Comparison of ENCODE assay signal across 11 cellular contexts in genomic region chr12:11884661-11885060, GRCh38.
DNase-seq lines count a peak whose midpoint lies in the region; ATAC-seq, FAIRE-seq and TF ChIP-seq lines count a peak whose summit lies in the region.
"Had no signal": no experiment of that assay in that cellular context is flagged by ENCODE, and none has a peak within 500 bp of the region (broad histone marks: within the 10 kb centered on the region; RNA-seq: fewer than 3 reads in every experiment).

No MANE protein-coding gene starts in this region.

- SMC1A ChIA-PET in GM12878 (lab: Charles Lee; ENCODE audit: uncharacterized antibody, unreplicated experiment) = interaction anchor here (0.9 kb wide), 1 partner anchor 85 kb away, joined by 3 read pairs; no protein-coding TSS in a partner anchor

- peak overlapping the region; percentile 44; the same call in 1 of the 2 replicates for H3K27ac ChIP-seq in GM12878 (ENCODE audit: control insufficient read depth, insufficient read depth)
- peak overlapping the region; percentile 63 to 84 for H3K27ac ChIP-seq in left lung

- H3K27ac Mint-ChIP-seq in stimulated activated naive B cell treated with anti-CD40 and anti-IgM and Interleukin-4, amounts not matched to agents 10 μg/mL and 1 μg/mL and 100 μg/mL, for 72 hours = peak overlapping the region; percentile 73

- POLR2A ChIA-PET in GM12878 (lab: Charles Lee) = no interaction called here

- intact Hi-C loops in GM12878 (cut with micrococcal nuclease; ENCODE audit: unreplicated experiment) (no loop called here), left lung (cut with DNase I) (loop anchor here in 1 of 2 donors (10.0 kb wide), 1 partner anchor 130 kb away; no protein-coding TSS in a partner anchor)

- WGBS in GM12878 (ENCODE audit: insufficient coverage, insufficient replicate concordance, low lambda C conversion rate, missing lambda C conversion rate) = 99% methylated on average over 4 of the region's 4 CpGs

- FAIRE-seq in GM12878 (lab: Jason Lieb, UNC) = no peak
- FAIRE-seq: H1 had no signal

- H3K36me3 Mint-ChIP-seq in stimulated activated naive B cell treated with anti-CD40 and anti-IgM and Interleukin-4, amounts not matched to agents 10 μg/mL and 1 μg/mL and 100 μg/mL, for 72 hours = peaks cover 61 to 70% of the 10 kb centered on the region in 2 donors

- no peak overlapping the region for H3K4me3 ChIP-seq in GM12878
- H3K4me3 ChIP-seq in left lung = no peak overlapping the region

- H3K9ac ChIP-seq in GM12878 (ENCODE audit: control insufficient read depth, insufficient read depth, low read length) = no peak overlapping the region

- TF ChIP-seq RAD21 in GM12878 (IDR thresholded peaks at IDR 0.05; ENCODE audit: insufficient read depth, low read depth, low read length) = no peak

- H3K36me3 ChIP-seq in GM12878 (ENCODE audit: control insufficient read depth in 2 of 2, insufficient read depth in 2 of 2, low read length in 1 of 2) (peaks cover 33 to 60% of the 10 kb centered on the region in 2 experiments), left lung (peaks cover 0 to 48% of the 10 kb centered on the region in 2 donors)

- H3K4me1 ChIP-seq in GM12878 (ENCODE audit: control insufficient read depth, insufficient read depth, low read length) (peaks cover 26% of the 10 kb centered on the region), left lung (peaks cover 10 to 41% of the 10 kb centered on the region in 2 donors)

- H3K9me3 Mint-ChIP-seq in stimulated activated naive B cell treated with anti-CD40 and anti-IgM and Interleukin-4, amounts not matched to agents 10 μg/mL and 1 μg/mL and 100 μg/mL, for 72 hours = peaks cover 3 to 9% of the 10 kb centered on the region in 2 donors

- no peak for TF ChIP-seq CTCF in GM12878 (IDR thresholded peaks at IDR 0.05 in 2 of 3, conservative IDR thresholded peaks at IDR 0.05 in 1 of 3; ENCODE audit: control insufficient read depth in 2 of 3, extremely low read depth in 1 of 3, insufficient read depth in 1 of 3, low read depth in 3 of 3, low read length in 3 of 3)
- TF ChIP-seq CTCF in left lung (IDR thresholded peaks at IDR 0.05) = no peak

- H2AFZ ChIP-seq in GM12878 (ENCODE audit: control insufficient read depth, low read depth, low read length) = no peak overlapping the region

- ATAC-seq in GM12878 = no peak
- ATAC-seq in left lung = peak; percentile 77
- ATAC-seq in stimulated activated naive B cell treated with anti-CD40 and anti-IgM and Interleukin-4, amounts not matched to agents 10 μg/mL and 1 μg/mL and 100 μg/mL, for 72 hours (replicated peaks) = peak; percentile 78 to 80
- no peak for ATAC-seq in GM18511 (IDR thresholded peaks at IDR 0.05; ENCODE audit: unreplicated experiment)
- ATAC-seq: Panc1 had no signal

- BruUV-seq in GM12878 (replicated peaks; lab: Mats Ljungman, UMichigan) = no TSS peak

- H3K27me3 ChIP-seq in GM12878 (replicated peaks in 1 of 2; ENCODE audit: control insufficient read depth in 2 of 2, insufficient read depth in 2 of 2, low read length in 1 of 2) = no peaks in the 10 kb centered on the region
- H3K27me3 ChIP-seq in left lung = no peaks in the 10 kb centered on the region

- no peak overlapping the region for H3K4me2 ChIP-seq in GM12878 (ENCODE audit: control insufficient read depth, insufficient read depth)

- no peak for TF ChIP-seq EP300 in GM12878 (IDR thresholded peaks at IDR 0.05; ENCODE audit: borderline replicate concordance in 1 of 2, control insufficient read depth in 1 of 2, low read depth in 2 of 2, low read length in 2 of 2)

- DNase-seq in KBM-7 = peak; percentile 70
- DNase-seq in GM12878 (ENCODE audit: low read depth, low spot score) = no peak
- DNase-seq in left lung = no peak
- DNase-seq in stimulated activated naive B cell treated with anti-CD40 and anti-IgM and Interleukin-4, amounts not matched to agents 10 μg/mL and 1 μg/mL and 100 μg/mL, for 72 hours = peak; percentile 7
- no peak for DNase-seq in mucosa of gallbladder (ENCODE audit: low spot score)
- no peak for DNase-seq in mesenteric fat pad (ENCODE audit: low spot score)
- DNase-seq in 8988T = no peak
- DNase-seq: midbrain had no signal

- peaks cover 6% of the 10 kb centered on the region for H3K79me2 ChIP-seq in GM12878 (ENCODE audit: control insufficient read depth, insufficient read depth, low read length)

- H3K9me3 ChIP-seq in GM12878 (replicated peaks; ENCODE audit: control insufficient read depth, insufficient read depth, low read length) = no peaks in the 10 kb centered on the region
- H3K9me3 ChIP-seq in left lung = no peaks in the 10 kb centered on the region

- peaks cover 36 to 61% of the 10 kb centered on the region in 2 donors for H3K4me1 Mint-ChIP-seq in stimulated activated naive B cell treated with anti-CD40 and anti-IgM and Interleukin-4, amounts not matched to agents 10 μg/mL and 1 μg/mL and 100 μg/mL, for 72 hours

- RAD21 ChIA-PET in GM12878 (lab: Charles Lee; ENCODE audit: unreplicated experiment) = no interaction called here

- in situ Hi-C loops in KBM-7 (cut with MboI; ENCODE audit: low pct_unique_long_range_greater_than_20kb, low sequenced_read_pairs) (no loop called here), GM12878 (cut with MboI) (no loop called here)

- no peak overlapping the region for H3K4me3 Mint-ChIP-seq in stimulated activated naive B cell treated with anti-CD40 and anti-IgM and Interleukin-4, amounts not matched to agents 10 μg/mL and 1 μg/mL and 100 μg/mL, for 72 hours

- no peaks in the 10 kb centered on the region for H4K20me1 ChIP-seq in GM12878 (ENCODE audit: control insufficient read depth, insufficient read depth)

- no peak for TF ChIP-seq POLR2A in GM12878 (IDR thresholded peaks at IDR 0.05; ENCODE audit: low read depth, low read length)

- CTCF ChIA-PET in GM12878 (lab: Yijun Ruan, JAX) = no interaction called here

- H3K27me3 Mint-ChIP-seq in stimulated activated naive B cell treated with anti-CD40 and anti-IgM and Interleukin-4, amounts not matched to agents 10 μg/mL and 1 μg/mL and 100 μg/mL, for 72 hours = no peaks in the 10 kb centered on the region

TF ChIP-seq in GM12878, 131 proteins besides CTCF, POLR2A, EP300 and RAD21:
- TF ChIP-seq ZNF622 (IDR thresholded peaks at IDR 0.05) (no peak), ZSCAN29 (IDR thresholded peaks at IDR 0.05) (no peak), CBX5 (IDR thresholded peaks at IDR 0.05; ENCODE audit: low read depth) (no peak), TAF1 (IDR thresholded peaks at IDR 0.05; ENCODE audit: borderline replicate concordance, low read depth, low read length) (no peak), ATF2 (IDR thresholded peaks at IDR 0.05; ENCODE audit: low read length) (no peak), IKZF2 (IDR thresholded peaks at IDR 0.05) (no peak), RB1 (IDR thresholded peaks at IDR 0.05; ENCODE audit: borderline replicate concordance) (no peak), PML (IDR thresholded peaks at IDR 0.05; ENCODE audit: low read length) (no peak)
- TF ChIP-seq, protein P1, sequence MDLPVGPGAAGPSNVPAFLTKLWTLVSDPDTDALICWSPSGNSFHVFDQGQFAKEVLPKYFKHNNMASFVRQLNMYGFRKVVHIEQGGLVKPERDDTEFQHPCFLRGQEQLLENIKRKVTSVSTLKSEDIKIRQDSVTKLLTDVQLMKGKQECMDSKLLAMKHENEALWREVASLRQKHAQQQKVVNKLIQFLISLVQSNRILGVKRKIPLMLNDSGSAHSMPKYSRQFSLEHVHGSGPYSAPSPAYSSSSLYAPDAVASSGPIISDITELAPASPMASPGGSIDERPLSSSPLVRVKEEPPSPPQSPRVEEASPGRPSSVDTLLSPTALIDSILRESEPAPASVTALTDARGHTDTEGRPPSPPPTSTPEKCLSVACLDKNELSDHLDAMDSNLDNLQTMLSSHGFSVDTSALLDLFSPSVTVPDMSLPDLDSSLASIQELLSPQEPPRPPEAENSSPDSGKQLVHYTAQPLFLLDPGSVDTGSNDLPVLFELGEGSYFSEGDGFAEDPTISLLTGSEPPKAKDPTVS (IDR thresholded peaks at IDR 0.05; ENCODE audit: low read depth, low read length) = no peak
TF ChIP-seq in GM12878: peak in this region for 0.

Comparison
In these comparisons a context has a peak if more than half of its experiments do, and no peak if none do; other contexts are left out.
1. DNase-seq: peak in KBM-7 (single experiment) and stimulated activated naive B cell treated with anti-CD40 and anti-IgM and Interleukin-4, amounts not matched to agents 10 μg/mL and 1 μg/mL and 100 μg/mL, for 72 hours (single experiment); none in GM12878 (single experiment), left lung (0 of 2), mucosa of gallbladder (single experiment), mesenteric fat pad (single experiment) and 8988T (single experiment).
2. ATAC-seq: peak in left lung (single experiment) and stimulated activated naive B cell treated with anti-CD40 and anti-IgM and Interleukin-4, amounts not matched to agents 10 μg/mL and 1 μg/mL and 100 μg/mL, for 72 hours (2 of 2); none in GM12878 (single experiment) and GM18511 (single experiment).